10 cellular contexts compared by ENCODE assay signal in the genomic region with DNA sequence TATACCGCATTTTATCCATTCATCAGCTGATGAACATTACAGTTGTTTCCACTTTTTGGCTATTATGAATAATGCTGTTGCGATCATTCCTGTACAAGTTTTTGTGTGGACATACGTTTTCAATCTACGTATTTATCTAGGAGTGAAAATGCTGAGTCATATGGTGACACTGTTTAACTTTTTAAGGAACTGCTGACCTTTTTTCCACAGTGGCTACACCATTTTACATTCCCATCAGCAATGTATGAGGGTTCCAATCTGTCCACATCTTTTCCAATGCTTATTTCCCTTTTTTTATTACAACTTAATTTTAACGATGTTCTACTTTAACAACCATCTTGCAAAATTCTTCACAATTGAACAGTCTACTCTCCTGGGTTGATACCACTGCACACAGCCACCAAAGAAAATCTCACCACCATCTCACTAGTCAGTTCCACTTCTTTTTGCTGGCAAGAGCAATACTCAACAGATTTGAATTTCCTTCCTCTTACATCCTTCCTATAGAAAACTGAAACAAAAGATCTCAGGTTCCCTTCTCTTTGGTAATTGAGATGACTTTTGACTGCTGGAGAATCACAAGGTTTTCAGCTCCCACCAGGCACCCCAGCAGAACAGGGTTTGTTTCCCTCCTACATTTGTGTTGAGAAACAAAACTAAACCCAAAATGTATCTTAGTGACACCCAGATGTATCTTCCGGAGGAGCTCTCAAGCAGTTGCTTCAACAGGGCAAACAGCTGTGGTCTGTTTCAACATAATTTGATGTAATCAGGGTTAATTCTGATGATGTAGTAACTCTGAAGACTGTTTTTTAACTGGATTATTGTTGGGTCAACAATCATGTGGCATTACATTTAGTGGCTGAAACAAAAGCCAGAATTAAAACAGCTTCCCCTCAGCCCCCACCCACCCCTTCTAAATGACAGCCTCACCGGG. TPM values are rescaled to one million over a fixed set of nuclear protein-coding genes. Genes with fewer than 3 reads are reported as not detected.
DNase-seq lines count a peak whose midpoint lies in the region; ATAC-seq and TF ChIP-seq lines count a peak whose summit lies in the region.
"Had no signal": no experiment of that assay in that cellular context is flagged by ENCODE, and none has a peak within 500 bp of the region (broad histone marks: within the 10 kb centered on the region; RNA-seq: fewer than 3 reads in every experiment).

No MANE protein-coding gene starts in this region.

- no peaks in the 10 kb centered on the region for H3K36me3 ChIP-seq in mesendoderm (ENCODE audit: control insufficient read depth, insufficient read depth, low read length)

- no peak overlapping the region for H3K4me3 ChIP-seq in mesendoderm (ENCODE audit: low read length)

- no peaks in the 10 kb centered on the region for H3K79me1 ChIP-seq in mesendoderm (ENCODE audit: low read length)

- intact Hi-C loops in posterior vena cava (cut with DNase I), result loop anchor here (10.0 kb wide), 2 partner anchors 140 to 410 kb away; no protein-coding TSS in a partner anchor

- peak; percentile 74 for DNase-seq in SKM-1 treated with dmso at 0.1 percent for 144 hours (lab: John Stamatoyannopoulos, UW; ENCODE audit: unreplicated experiment)
- DNase-seq in mesendoderm, result no peak
- no peak for DNase-seq in superior temporal gyrus (ENCODE audit: extremely low spot score)
- no peak for DNase-seq in iPS-NIHi11 (ENCODE audit: low spot score)
- DNase-seq in posterior vena cava (ENCODE audit: low spot score), result no peak
- DNase-seq: left colon had no signal

- H2AK5ac ChIP-seq in mesendoderm (ENCODE audit: low read length), result no peak overlapping the region

- no peak overlapping the region for H3K18ac ChIP-seq in mesendoderm (ENCODE audit: low read length)

- no peak overlapping the region for H3K4me2 ChIP-seq in mesendoderm (ENCODE audit: low read length)

- no peak overlapping the region for H2BK5ac ChIP-seq in mesendoderm (ENCODE audit: low read length)

- no peak overlapping the region for H3K9ac ChIP-seq in mesendoderm (ENCODE audit: low read length)

- ATAC-seq in GM18498 (IDR thresholded peaks at IDR 0.05; ENCODE audit: unreplicated experiment), result peak; percentile 40
- peak; percentile 20 for ATAC-seq in HG02938 (IDR thresholded peaks at IDR 0.05; ENCODE audit: unreplicated experiment)
- no peak for ATAC-seq in GM18505 (IDR thresholded peaks at IDR 0.05; ENCODE audit: unreplicated experiment)
- ATAC-seq: HCT116, left colon had no signal

- no peaks in the 10 kb centered on the region for H3K27me3 ChIP-seq in mesendoderm (ENCODE audit: insufficient read depth, low read length, poor library complexity)

- H4K5ac ChIP-seq in mesendoderm (ENCODE audit: low read length), result no peak overlapping the region

- H2BK120ac ChIP-seq in mesendoderm (ENCODE audit: low read depth, low read length), result no peak overlapping the region

- no peak overlapping the region for H3K56ac ChIP-seq in mesendoderm (ENCODE audit: low read length)

- no peak overlapping the region for H3K23ac ChIP-seq in mesendoderm (ENCODE audit: low read length)

- no peak for TF ChIP-seq POLR2A in GM18505 (IDR thresholded peaks at IDR 0.05; ENCODE audit: borderline replicate concordance, extremely low read depth, insufficient read depth, insufficient read length)

- 100% methylated on average over 1 of the region's 7 CpGs for WGBS in mesendoderm (ENCODE audit: extremely low coverage, insufficient coverage, low lambda C conversion rate)

- no peaks in the 10 kb centered on the region for H3K79me2 ChIP-seq in mesendoderm (ENCODE audit: control insufficient read depth, insufficient read depth, low read length)

- H3K4me1 ChIP-seq in mesendoderm (ENCODE audit: control insufficient read depth, low read depth, low read length), result no peaks in the 10 kb centered on the region

- peak overlapping the region; percentile 66 for H4K8ac ChIP-seq in mesendoderm (ENCODE audit: low read depth, low read length)

- H3K27ac ChIP-seq in mesendoderm (ENCODE audit: low read depth, low read length), result no peak overlapping the region

- H3K4ac ChIP-seq in mesendoderm (ENCODE audit: low read depth, low read length), result no peak overlapping the region

- no peak overlapping the region for H2BK15ac ChIP-seq in mesendoderm (replicated peaks; ENCODE audit: low read depth)

RNA-seq across cellular contexts. Expression of a gene that starts 7.0 kb away (rescaled TPM):
- 3.9 TPM for polyA plus RNA-seq in mesendoderm (2013, experiment 1 of 2)
- polyA plus RNA-seq in mesendoderm (2013, experiment 2 of 2), result 4.2 TPM
- 10 to 100 TPM; 45.1 to 89.7 TPM for total RNA-seq in posterior vena cava
